ENCODE assay signal across 13 cellular contexts in the genomic region with DNA sequence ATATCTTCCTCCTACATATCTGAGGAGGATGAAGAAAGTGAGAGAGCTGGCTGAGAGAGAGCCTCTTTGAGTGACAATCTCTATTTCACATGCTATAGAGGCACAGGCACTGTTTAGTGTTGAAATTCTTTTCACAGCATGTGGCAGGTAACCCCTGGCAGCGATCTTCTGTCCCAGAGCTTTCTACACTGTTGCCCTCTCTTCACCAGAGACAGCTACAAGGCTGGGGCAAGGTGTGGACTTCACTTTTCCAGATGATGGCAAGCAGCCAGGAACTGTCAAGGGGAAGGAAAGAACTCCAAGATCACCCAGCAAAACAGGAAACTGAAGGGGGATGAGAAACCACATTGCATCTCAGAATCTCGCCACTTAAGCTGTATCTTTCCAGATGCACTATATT.
"Had no signal": no experiment of that assay in that cellular context is flagged by ENCODE, and none has a peak within 500 bp of the region (broad histone marks: within the 10 kb centered on the region; RNA-seq: fewer than 3 reads in every experiment).

No MANE protein-coding gene starts in this region.

- H3K27me3 Mint-ChIP-seq: activated CD4-positive, alpha-beta T cell treated with anti-CD3 and anti-CD28 coated beads, Interleukin-2, amount 10 ng/mL, durations not matched to agents 24 days and 14 days had no signal

- ATAC-seq: stimulated activated naive CD8-positive, alpha-beta T cell treated with anti-CD3 and anti-CD28 coated beads, Interleukin-15, amount 100 ng/mL, for 72 hours had no signal

- H3K9me3 Mint-ChIP-seq: activated CD4-positive, alpha-beta T cell treated with anti-CD3 and anti-CD28 coated beads, Interleukin-2, amount 10 ng/mL, durations not matched to agents 24 days and 14 days; nephron progenitor cell; stimulated activated naive CD8-positive, alpha-beta T cell treated with anti-CD3 and anti-CD28 coated beads, Interleukin-15, amount 100 ng/mL, for 72 hours had no signal

- H3K27ac ChIP-seq: ovary, testis had no signal

- H3K4me3 ChIP-seq: ovary, testis had no signal

- H3K4me1 ChIP-seq: testis had no signal

- H3K4me3 Mint-ChIP-seq: activated CD4-positive, alpha-beta T cell treated with anti-CD3 and anti-CD28 coated beads, Interleukin-2, amount 10 ng/mL, durations not matched to agents 24 days and 14 days; central memory CD8-positive, alpha-beta T cell; nephron progenitor cell; stimulated activated naive CD8-positive, alpha-beta T cell treated with anti-CD3 and anti-CD28 coated beads, Interleukin-15, amount 100 ng/mL, for 72 hours had no signal

- H3K4me1 Mint-ChIP-seq: activated CD4-positive, alpha-beta T cell treated with anti-CD3 and anti-CD28 coated beads, Interleukin-2, amount 10 ng/mL, durations not matched to agents 24 days and 14 days; central memory CD8-positive, alpha-beta T cell; stimulated activated naive CD8-positive, alpha-beta T cell treated with anti-CD3 and anti-CD28 coated beads, Interleukin-15, amount 100 ng/mL, for 72 hours had no signal

- DNase-seq: activated CD4-positive, alpha-beta T cell treated with anti-CD3 and anti-CD28 coated beads, Interleukin-2, amount 10 ng/mL, durations not matched to agents 24 days and 14 days; activated naive CD4-positive, alpha-beta T cell treated with Interleukin-2 at 50 U/mL for 16 hours; cortex of kidney; effector memory CD4-positive, alpha-beta T cell; hippocampal formation; kidney glomerular epithelial cell; nephron progenitor cell; ovary; stimulated activated CD4-positive, alpha-beta T cell treated with anti-CD3 and anti-CD28 coated beads, Interleukin-4, amount 100 ng/mL, for 1 hour; stimulated activated naive CD8-positive, alpha-beta T cell treated with anti-CD3 and anti-CD28 coated beads, Interleukin-15, amount 100 ng/mL, for 72 hours; T-helper 9 cell; testis had no signal

- H3K27me3 ChIP-seq: ovary, testis had no signal

- H3K36me3 ChIP-seq: ovary had no signal

- H3K27ac Mint-ChIP-seq: activated CD4-positive, alpha-beta T cell treated with anti-CD3 and anti-CD28 coated beads, Interleukin-2, amount 10 ng/mL, durations not matched to agents 24 days and 14 days; nephron progenitor cell had no signal

- H3K9me3 ChIP-seq: ovary, testis had no signal
